Comparison of ENCODE assay signal across 17 cellular contexts in the genomic region with DNA sequence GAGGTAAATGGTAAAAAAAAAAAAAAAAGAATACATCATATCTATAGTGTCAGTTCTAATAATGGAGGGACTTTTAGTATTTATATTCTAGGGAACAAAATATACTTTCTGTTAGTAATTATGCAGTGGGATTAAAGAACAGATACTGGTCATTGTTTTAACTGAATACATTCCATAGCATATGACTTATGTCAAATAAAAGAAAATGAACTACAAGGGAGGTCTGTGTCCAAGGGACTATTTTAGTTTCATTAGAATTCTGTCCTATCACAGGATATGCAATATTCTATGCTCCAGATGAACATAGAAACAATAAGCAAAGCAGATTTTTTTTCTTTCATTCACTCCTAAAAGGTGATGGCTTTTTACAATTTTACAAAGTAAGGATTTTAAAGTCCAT.
A peak's percentile ranks its signal among the peaks of the same experiment; 100 is the strongest.
DNase-seq lines count a peak whose midpoint lies in the region; ATAC-seq and TF ChIP-seq lines count a peak whose summit lies in the region.
"Had no signal": no experiment of that assay in that cellular context is flagged by ENCODE, and none has a peak within 500 bp of the region (broad histone marks: within the 10 kb centered on the region; RNA-seq: fewer than 3 reads in every experiment).

No MANE protein-coding gene starts in this region.

- H3K27ac ChIP-seq in PC-3 (ENCODE audit: low read length), result no peak overlapping the region
- H3K27ac ChIP-seq: GM23248 had no signal

- H4K20me1 ChIP-seq in PC-3 (ENCODE audit: low read length), result no peaks in the 10 kb centered on the region

- no peaks in the 10 kb centered on the region for H3K27me3 Mint-ChIP-seq in mesothelial cell of epicardium (ENCODE audit: low read depth)
- H3K27me3 Mint-ChIP-seq: B cell had no signal

- TF ChIP-seq CTCF in PC-3 (conservative IDR thresholded peaks at IDR 0.05; ENCODE audit: low read depth, low read length), result no peak
- no peak for TF ChIP-seq CTCF in mesothelial cell of epicardium (IDR thresholded peaks at IDR 0.05; ENCODE audit: unreplicated experiment)

- intact Hi-C loops in PC-3 (cut with micrococcal nuclease), result no loop called here

- no peak overlapping the region for H3K27ac Mint-ChIP-seq in mesothelial cell of epicardium
- H3K27ac Mint-ChIP-seq: B cell; CD4-positive, alpha-beta memory T cell had no signal

- ATAC-seq in PC-3, result no peak

- no peak overlapping the region for H3K4me2 ChIP-seq in PC-3 (ENCODE audit: low read length)

- no peaks in the 10 kb centered on the region for H3K27me3 ChIP-seq in PC-3 (ENCODE audit: low read length)

- no peak overlapping the region for H3K4me3 ChIP-seq in PC-3 (ENCODE audit: low read length)
- H3K4me3 ChIP-seq: GM23248 had no signal

- H3K4me3 Mint-ChIP-seq in mesothelial cell of epicardium, result no peak overlapping the region
- H3K4me3 Mint-ChIP-seq: B cell; CD4-positive, alpha-beta memory T cell had no signal

- no peak overlapping the region for H3K9ac ChIP-seq in PC-3 (ENCODE audit: low read length)
- H3K9ac ChIP-seq: GM23248 had no signal

- H3K9me3 ChIP-seq in PC-3 (ENCODE audit: low read length), result no peaks in the 10 kb centered on the region
- H3K9me3 ChIP-seq: Caco-2 had no signal

- H3K36me3 ChIP-seq in PC-3 (ENCODE audit: low read depth, low read length), result no peaks in the 10 kb centered on the region

- H3K4me1 Mint-ChIP-seq in mesothelial cell of epicardium, result peaks cover 10% of the 10 kb centered on the region
- H3K4me1 Mint-ChIP-seq: CD4-positive, alpha-beta memory T cell had no signal

- BruUV-seq in PC-3 (replicated peaks; lab: Mats Ljungman, UMichigan), result no TSS peak

- no peak overlapping the region for H2AFZ ChIP-seq in PC-3 (ENCODE audit: low read length)
- H2AFZ ChIP-seq: GM23248 had no signal

- no peaks in the 10 kb centered on the region for H3K79me2 ChIP-seq in PC-3 (ENCODE audit: low read length)

- POLR2A ChIA-PET in PC-3 (lab: Charles Lee; ENCODE audit: unreplicated experiment), result no interaction called here

- CTCF ChIA-PET in PC-3 (lab: Charles Lee), result no interaction called here

- DNase-seq in COLO829 (ENCODE audit: low spot score) (peak; percentile 53), PC-3 (peak; percentile 6), foreskin melanocyte (peak; percentile 60), middle frontal gyrus (ENCODE audit: extremely low spot score, low spot score) (no peak), mesothelial cell of epicardium (ENCODE audit: low spot score in 2 of 2, unreplicated experiment in 2 of 2) (no peak), cortex of kidney (lab: John Stamatoyannopoulos, UW) (no peak)
- DNase-seq: C1 segment of cervical spinal cord; Caco-2; CD4-positive, alpha-beta memory T cell; DMS153; DND-41; EL; GF-D8; GM23248; H7; HCEC 1CT had no signal

- peaks cover 5% of the 10 kb centered on the region for H3K4me1 ChIP-seq in PC-3 (ENCODE audit: insufficient read depth, low read length)
- H3K4me1 ChIP-seq: Caco-2 had no signal

- peaks cover 4% of the 10 kb centered on the region for H3K9me3 Mint-ChIP-seq in mesothelial cell of epicardium
- H3K9me3 Mint-ChIP-seq: CD4-positive, alpha-beta memory T cell had no signal

- no peaks in the 10 kb centered on the region for H3F3A ChIP-seq in PC-3 (ENCODE audit: low read length, unreplicated experiment)

- H3K36me3 Mint-ChIP-seq in mesothelial cell of epicardium, result no peaks in the 10 kb centered on the region
- H3K36me3 Mint-ChIP-seq: CD4-positive, alpha-beta memory T cell had no signal

- H3K9me2 ChIP-seq in PC-3 (replicated peaks; ENCODE audit: low read length), result 0 out of 2 replicates have a peak, but pooled peaks cover 6% of the 10 kb centered on the region

Comparison
In these comparisons a context has a peak if more than half of its experiments do, and no peak if none do; other contexts are left out.
1. DNase-seq: peak in COLO829 (single experiment), PC-3 (single experiment) and foreskin melanocyte (single experiment); none in middle frontal gyrus (single experiment), mesothelial cell of epicardium (0 of 2) and cortex of kidney (single experiment).